In genomic region chr12:92854344-92854743, GRCh38 we compare ENCODE assay signal across 13 cellular contexts.
DNase-seq lines count a peak whose midpoint lies in the region; ATAC-seq lines count a peak whose summit lies in the region.
"Had no signal": no experiment of that assay in that cellular context is flagged by ENCODE, and none has a peak within 500 bp of the region (broad histone marks: within the 10 kb centered on the region; RNA-seq: fewer than 3 reads in every experiment).

No MANE protein-coding gene starts in this region.

- H3K18ac ChIP-seq in mesendoderm (ENCODE audit: low read length) = no peak overlapping the region
- H3K18ac ChIP-seq in neuronal stem cell (ENCODE audit: low read length) = no peak overlapping the region

- H3K36me3 Mint-ChIP-seq in activated CD4-positive, alpha-beta T cell treated with anti-CD3 and anti-CD28 coated beads for 36 hours (ENCODE audit: low read depth) = peaks cover 24% of the 10 kb centered on the region

- H3K4ac ChIP-seq in mesendoderm (ENCODE audit: low read depth, low read length) (no peak overlapping the region), neuronal stem cell (ENCODE audit: low read length) (no peak overlapping the region)

- H2AK5ac ChIP-seq in mesendoderm (ENCODE audit: low read length) (no peak overlapping the region), neuronal stem cell (ENCODE audit: low read depth, low read length) (no peak overlapping the region)

- no peaks in the 10 kb centered on the region for H3K4me1 Mint-ChIP-seq in activated CD4-positive, alpha-beta T cell treated with anti-CD3 and anti-CD28 coated beads for 36 hours

- H3K36me3 ChIP-seq in mesendoderm (ENCODE audit: control insufficient read depth, insufficient read depth, low read length) = no peaks in the 10 kb centered on the region
- peaks cover 3 to 67% of the 10 kb centered on the region in 2 donors for H3K36me3 ChIP-seq in neuronal stem cell (replicated peaks in 1 of 2; ENCODE audit: control insufficient read depth in 2 of 2, insufficient read depth in 2 of 2, low read length in 2 of 2)

- no peak overlapping the region for H3K27ac ChIP-seq in mesendoderm (ENCODE audit: low read depth, low read length)
- no peak overlapping the region for H3K27ac ChIP-seq in neuronal stem cell (replicated peaks; ENCODE audit: low read length)
- H3K27ac ChIP-seq: C4-2B had no signal

- H3K27me3 ChIP-seq in mesendoderm (ENCODE audit: insufficient read depth, low read length, poor library complexity) (no peaks in the 10 kb centered on the region), neuronal stem cell (ENCODE audit: control insufficient read depth in 3 of 3, insufficient read depth in 3 of 3, low read depth in 1 of 3, low read length in 3 of 3) (no peaks in the 10 kb centered on the region)
- H3K27me3 ChIP-seq: BE2C had no signal

- no peaks in the 10 kb centered on the region for H3K79me2 ChIP-seq in mesendoderm (ENCODE audit: control insufficient read depth, insufficient read depth, low read length)

- H3K9me3 Mint-ChIP-seq in activated CD4-positive, alpha-beta T cell treated with anti-CD3 and anti-CD28 coated beads for 36 hours (ENCODE audit: low read depth) = no peaks in the 10 kb centered on the region
- H3K9me3 Mint-ChIP-seq: CD4-positive, alpha-beta memory T cell had no signal

- POLR2A ChIA-PET in activated CD4-positive, alpha-beta T cell treated with anti-CD3 and anti-CD28 coated beads for 36 hours (lab: Charles Lee) = no interaction called here

- ATAC-seq in left lobe of liver = peak; percentile 82
- ATAC-seq in activated CD4-positive, alpha-beta T cell treated with anti-CD3 and anti-CD28 coated beads for 36 hours = no peak

- H2BK120ac ChIP-seq in mesendoderm (ENCODE audit: low read depth, low read length) (no peak overlapping the region), neuronal stem cell (ENCODE audit: low read depth, low read length) (no peak overlapping the region)

- no CpG with 5 or more reads among the region's 3 CpGs for WGBS in mesendoderm (ENCODE audit: extremely low coverage, insufficient coverage, low lambda C conversion rate)
- WGBS in neuronal stem cell (ENCODE audit: extremely low coverage in 2 of 2, insufficient read length in 2 of 2, insufficient replicate concordance in 1 of 2), 2 donors = no CpG with 5 or more reads among the region's 3 CpGs

- H3K23ac ChIP-seq in mesendoderm (ENCODE audit: low read length) (no peak overlapping the region), neuronal stem cell (ENCODE audit: low read depth, low read length, poor library complexity) (no peak overlapping the region)

- H3K56ac ChIP-seq in mesendoderm (ENCODE audit: low read length) = no peak overlapping the region

- H3K4me1 ChIP-seq in mesendoderm (ENCODE audit: control insufficient read depth, low read depth, low read length) (no peaks in the 10 kb centered on the region), neuronal stem cell (ENCODE audit: control insufficient read depth in 2 of 2, insufficient read depth in 1 of 2, low read depth in 1 of 2, low read length in 2 of 2) (no peaks in the 10 kb centered on the region)
- H3K4me1 ChIP-seq: BE2C had no signal

- H3K4me2 ChIP-seq in mesendoderm (ENCODE audit: low read length) (no peak overlapping the region), neuronal stem cell (ENCODE audit: insufficient read depth, low read length, poor library complexity, severe bottlenecking) (no peak overlapping the region)

- no peak overlapping the region for H2AFZ ChIP-seq in neuronal stem cell (ENCODE audit: low read length)

- no peak overlapping the region for H4K5ac ChIP-seq in mesendoderm (ENCODE audit: low read length)

- intact Hi-C loops in activated CD4-positive, alpha-beta T cell treated with anti-CD3 and anti-CD28 coated beads for 36 hours (cut with DNase I, micrococcal nuclease) = no loop called here

- no peak overlapping the region for H2BK12ac ChIP-seq in neuronal stem cell (ENCODE audit: low read length)

- H2BK5ac ChIP-seq in mesendoderm (ENCODE audit: low read length) (no peak overlapping the region), neuronal stem cell (ENCODE audit: low read length) (no peak overlapping the region)

- H3K27ac Mint-ChIP-seq in activated CD4-positive, alpha-beta T cell treated with anti-CD3 and anti-CD28 coated beads for 36 hours = no peak overlapping the region

- H3K14ac ChIP-seq in neuronal stem cell (ENCODE audit: low read length) = no peak overlapping the region

- no peak overlapping the region for H3K4me3 Mint-ChIP-seq in activated CD4-positive, alpha-beta T cell treated with anti-CD3 and anti-CD28 coated beads for 36 hours
- H3K4me3 Mint-ChIP-seq: CD4-positive, alpha-beta memory T cell had no signal

- CTCF ChIA-PET in activated CD4-positive, alpha-beta T cell treated with anti-CD3 and anti-CD28 coated beads for 36 hours (lab: Charles Lee) = interaction anchor here (1.4 kb wide), 1 partner anchor 565 kb away, joined by 3 read pairs; no protein-coding TSS in a partner anchor

- H4K8ac ChIP-seq in mesendoderm (ENCODE audit: low read depth, low read length) = no peak overlapping the region
- no peak overlapping the region for H4K8ac ChIP-seq in neuronal stem cell (ENCODE audit: low read depth, low read length)

- H3K4me3 ChIP-seq in mesendoderm (ENCODE audit: low read length) = no peak overlapping the region
- H3K4me3 ChIP-seq in neuronal stem cell (ENCODE audit: low read length in 2 of 2) = no peak overlapping the region

- no peak overlapping the region for H4K91ac ChIP-seq in neuronal stem cell (ENCODE audit: low read depth, low read length, poor library complexity)

- H3K79me1 ChIP-seq in mesendoderm (ENCODE audit: low read length) = no peaks in the 10 kb centered on the region
- H3K79me1 ChIP-seq in neuronal stem cell (ENCODE audit: low read depth, low read length) = no peaks in the 10 kb centered on the region

- DNase-seq in HuH-7.5 (ENCODE audit: low spot score) = peak; percentile 7
- DNase-seq in amniotic epithelial cell (ENCODE audit: low read depth) = peak; percentile 14
- DNase-seq in left lobe of liver (ENCODE audit: low spot score) = no peak
- DNase-seq in mesendoderm = peak; percentile 10
- no peak for DNase-seq in neuronal stem cell (ENCODE audit: low spot score)
- DNase-seq in AG08395 (ENCODE audit: low spot score) = no peak
- DNase-seq in activated CD4-positive, alpha-beta T cell treated with anti-CD3 and anti-CD28 coated beads for 36 hours = no peak
- DNase-seq: BE2C; CD4-positive, alpha-beta memory T cell; COR-L47; DND-41; GDM1 had no signal

- H3K9me3 ChIP-seq in neuronal stem cell (replicated peaks in 1 of 2; ENCODE audit: control insufficient read depth in 2 of 2, insufficient read depth in 1 of 2, low read depth in 1 of 2, low read length in 2 of 2) = peaks cover 0 to 8% of the 10 kb centered on the region in 2 donors
- H3K9me3 ChIP-seq: BE2C had no signal

- no peak overlapping the region for H2BK15ac ChIP-seq in mesendoderm (replicated peaks; ENCODE audit: low read depth)
- no peak overlapping the region for H2BK15ac ChIP-seq in neuronal stem cell (ENCODE audit: low read length)

- no peaks in the 10 kb centered on the region for H3K27me3 Mint-ChIP-seq in activated CD4-positive, alpha-beta T cell treated with anti-CD3 and anti-CD28 coated beads for 36 hours
- H3K27me3 Mint-ChIP-seq: CD4-positive, alpha-beta memory T cell had no signal

- H3K9ac ChIP-seq in mesendoderm (ENCODE audit: low read length) (no peak overlapping the region), neuronal stem cell (ENCODE audit: low read depth, low read length, poor library complexity) (no peak overlapping the region)

Comparison
In these comparisons a context has a peak if more than half of its experiments do, and no peak if none do; other contexts are left out.
1. DNase-seq: peak in HuH-7.5 (single experiment), amniotic epithelial cell (single experiment) and mesendoderm (single experiment); none in left lobe of liver (single experiment), neuronal stem cell (single experiment), AG08395 (single experiment) and activated CD4-positive, alpha-beta T cell treated with anti-CD3 and anti-CD28 coated beads for 36 hours (single experiment).